In genomic region chr21:7952648-7953047, GRCh38 we compare ENCODE assay signal across 18 cellular contexts.
DNase-seq lines count a peak whose midpoint lies in the region; ATAC-seq, FAIRE-seq and TF ChIP-seq lines count a peak whose summit lies in the region.
"Had no signal": no experiment of that assay in that cellular context is flagged by ENCODE, and none has a peak within 500 bp of the region (broad histone marks: within the 10 kb centered on the region; RNA-seq: fewer than 3 reads in every experiment).

No MANE protein-coding gene starts in this region.

- TF ChIP-seq RAD21 in HepG2 (CRISPR knock-in tag; IDR thresholded peaks at IDR 0.05): no peak
- TF ChIP-seq RAD21 in IMR-90 (IDR thresholded peaks at IDR 0.05; ENCODE audit: low read length): no peak
- TF ChIP-seq RAD21 in liver (IDR thresholded peaks at IDR 0.05): no peak

- TF ChIP-seq CTCF in HepG2 (CRISPR knock-in tag; IDR thresholded peaks at IDR 0.05): no peak
- TF ChIP-seq CTCF in right lobe of liver (IDR thresholded peaks at IDR 0.05): no peak
- no peak for TF ChIP-seq CTCF in IMR-90 (conservative IDR thresholded peaks at IDR 0.05; ENCODE audit: low read depth, low read length)
- TF ChIP-seq CTCF in liver (IDR thresholded peaks at IDR 0.05; ENCODE audit: low read depth, low read length, missing input control): no peak
- no peak for TF ChIP-seq CTCF in esophagus muscularis mucosa (IDR thresholded peaks at IDR 0.05)

- in situ Hi-C loops in HepG2 (cut with HindIII; ENCODE audit: extremely low pct_ligation_motif_present, low pct_unique_long_range_greater_than_20kb): no loop called here
- in situ Hi-C loops in IMR-90 (cut with MboI; ENCODE audit: low sequenced_read_pairs): no loop called here

- H2AFZ ChIP-seq in HepG2 (ENCODE audit: low read length): no peak overlapping the region
- H2AFZ ChIP-seq in IMR-90 (replicated peaks; ENCODE audit: low read length, poor library complexity): no peak overlapping the region

- H3K4me3 ChIP-seq in HepG2 (replicated peaks in 1 of 3; ENCODE audit: insufficient read depth in 1 of 3, low read depth in 2 of 3, low read length in 3 of 3) (no peak overlapping the region), right lobe of liver (no peak overlapping the region), IMR-90 (ENCODE audit: insufficient read depth, low read depth, low read length) (no peak overlapping the region), liver (ENCODE audit: low read depth in 1 of 3, low read length in 3 of 3) (peak overlapping the region in 2 of 3 donors; percentile 8 to 46), esophagus muscularis mucosa (no peak overlapping the region)
- H3K4me3 ChIP-seq: A549, HAP-1 had no signal

- WGBS in HepG2 (ENCODE audit: low lambda C conversion rate): 9% methylated on average over 12 of the region's 12 CpGs
- WGBS in right lobe of liver (ENCODE audit: insufficient coverage, low coverage, low lambda C conversion rate, missing lambda C conversion rate): 46% methylated on average over 12 of the region's 12 CpGs
- 34 to 100% methylated on average over 8 to 12 of the region's 12 CpGs for WGBS in IMR-90 (ENCODE audit: extremely low coverage in 2 of 2, insufficient read length in 1 of 2), 2 experiments
- 60% methylated on average over 12 of the region's 12 CpGs for WGBS in liver
- 63% methylated on average over 12 of the region's 12 CpGs for WGBS in esophagus muscularis mucosa

- H3K9me1 ChIP-seq in IMR-90 (ENCODE audit: insufficient read depth, low read length): no peaks in the 10 kb centered on the region

- H3K36me3 ChIP-seq in HepG2 (replicated peaks in 1 of 2; ENCODE audit: control insufficient read depth in 1 of 2, insufficient read depth in 2 of 2, low read length in 2 of 2) (no peaks in the 10 kb centered on the region), right lobe of liver (no peaks in the 10 kb centered on the region), IMR-90 (ENCODE audit: control insufficient read depth, insufficient read depth, low read length) (no peaks in the 10 kb centered on the region), liver (ENCODE audit: control insufficient read depth in 4 of 4, insufficient read depth in 3 of 4, low read depth in 1 of 4, low read length in 3 of 4) (no peaks in the 10 kb centered on the region), esophagus muscularis mucosa (no peaks in the 10 kb centered on the region)
- H3K36me3 ChIP-seq: HAP-1 had no signal

- no peak overlapping the region for H3K23ac ChIP-seq in IMR-90 (ENCODE audit: low read depth, low read length)

- BruUV-seq in HepG2 (replicated peaks; lab: Mats Ljungman, UMichigan) (no TSS peak), IMR-90 (replicated peaks; lab: Mats Ljungman, UMichigan) (no TSS peak)

- CTCF ChIA-PET in HepG2 (lab: Yijun Ruan, JAX; ENCODE audit: low intra/inter-chr PET ratio, low total read pairs): no interaction called here
- CTCF ChIA-PET in IMR-90 (lab: Yijun Ruan, JAX): no interaction called here

- H4K20me1 ChIP-seq in HepG2 (ENCODE audit: insufficient read depth, low read length) (no peaks in the 10 kb centered on the region), IMR-90 (ENCODE audit: insufficient read depth, low read length) (no peaks in the 10 kb centered on the region)

- dilution Hi-C loops in IMR-90 (cut with HindIII; ENCODE audit: low sequenced_read_pairs, unreplicated experiment): no loop called here

- no peak overlapping the region for H2BK20ac ChIP-seq in IMR-90 (ENCODE audit: low read depth, low read length)

- H2BK15ac ChIP-seq in IMR-90 (ENCODE audit: low read depth, low read length): no peak overlapping the region

- H3K18ac ChIP-seq in IMR-90 (ENCODE audit: low read depth, low read length): no peak overlapping the region

- intact Hi-C loops in HepG2 (cut with micrococcal nuclease; ENCODE audit: unreplicated experiment) (no loop called here), right lobe of liver (cut with DNase I) (no loop called here), IMR-90 (cut with micrococcal nuclease) (no loop called here), esophagus muscularis mucosa (cut with DNase I) (no loop called here)

- no peak for FAIRE-seq in HepG2 (lab: Jason Lieb, UNC)
- FAIRE-seq: A549, GM19239 had no signal

- no peak overlapping the region for H3K27ac ChIP-seq in HepG2 (ENCODE audit: extremely low read length, insufficient read depth, low read length)
- H3K27ac ChIP-seq in right lobe of liver: no peak overlapping the region
- no peak overlapping the region for H3K27ac ChIP-seq in IMR-90 (ENCODE audit: insufficient read depth, low read length)
- no peak overlapping the region for H3K27ac ChIP-seq in liver (ENCODE audit: low read depth in 1 of 2, low read length in 2 of 2)
- H3K27ac ChIP-seq in esophagus muscularis mucosa (replicated peaks in 1 of 4): no peak overlapping the region
- H3K27ac ChIP-seq: 22Rv1, A549 had no signal

- TF ChIP-seq EP300 in HepG2 (IDR thresholded peaks at IDR 0.05; ENCODE audit: low read depth in 2 of 2, low read length in 2 of 2): no peak
- TF ChIP-seq EP300 in HepG2 (CRISPR knock-in tag; IDR thresholded peaks at IDR 0.05; ENCODE audit: borderline replicate concordance): no peak
- TF ChIP-seq EP300 in esophagus muscularis mucosa (IDR thresholded peaks at IDR 0.05): no peak

- no peak overlapping the region for H4K91ac ChIP-seq in IMR-90 (ENCODE audit: insufficient read depth, low read depth, low read length)

- no peak overlapping the region for H3K14ac ChIP-seq in IMR-90 (replicated peaks; ENCODE audit: low read depth, low read length)

- H3K9me3 ChIP-seq in HepG2 (ENCODE audit: low read length) (no peaks in the 10 kb centered on the region), right lobe of liver (peaks cover 4 to 70% (median 4%) of the 10 kb centered on the region in 4 donors), IMR-90 (ENCODE audit: control insufficient read depth, insufficient read depth, low read length) (peaks cover 76% of the 10 kb centered on the region), liver (ENCODE audit: control insufficient read depth in 4 of 4, low read length in 3 of 4) (peaks cover 66 to 92% (median 87%) of the 10 kb centered on the region in 4 donors), esophagus muscularis mucosa (peaks cover 0 to 98% (median 93%) of the 10 kb centered on the region in 4 donors)

- no peak overlapping the region for H3K56ac ChIP-seq in IMR-90 (ENCODE audit: extremely low read depth, insufficient read depth, low read length)

- no peak for TF ChIP-seq POLR2A in HepG2 (IDR thresholded peaks at IDR 0.05; ENCODE audit: insufficient read depth in 1 of 2, low read depth in 2 of 2, low read length in 2 of 2)
- TF ChIP-seq POLR2A in right lobe of liver (IDR thresholded peaks at IDR 0.05): no peak
- no peak for TF ChIP-seq POLR2A in IMR-90 (IDR thresholded peaks at IDR 0.05; ENCODE audit: low read depth, low read length)
- no peak for TF ChIP-seq POLR2A in esophagus muscularis mucosa (IDR thresholded peaks at IDR 0.05; ENCODE audit: low read depth)

- no peak for ATAC-seq in HepG2
- no peak for ATAC-seq in right lobe of liver
- ATAC-seq in IMR-90 (ENCODE audit: low read depth): no peak
- ATAC-seq in HG03280 (IDR thresholded peaks at IDR 0.05; ENCODE audit: unreplicated experiment): no peak
- ATAC-seq: A549 had no signal

- no peak overlapping the region for H4K5ac ChIP-seq in IMR-90 (ENCODE audit: low read depth, low read length)

- H4K8ac ChIP-seq in IMR-90 (ENCODE audit: low read depth in 2 of 2, low read length in 2 of 2): no peak overlapping the region

- H3K27me3 ChIP-seq in HepG2 (ENCODE audit: control insufficient read depth in 1 of 2, insufficient read depth in 2 of 2, low read length in 2 of 2) (no peaks in the 10 kb centered on the region), right lobe of liver (no peaks in the 10 kb centered on the region), IMR-90 (ENCODE audit: control insufficient read depth, insufficient read depth, low read length) (no peaks in the 10 kb centered on the region), liver (ENCODE audit: control insufficient read depth in 4 of 4, insufficient read depth in 4 of 4, low read length in 3 of 4) (no peaks in the 10 kb centered on the region), esophagus muscularis mucosa (no peaks in the 10 kb centered on the region)

- H3K9ac ChIP-seq in HepG2 (ENCODE audit: insufficient read depth, low read depth, low read length) (no peak overlapping the region), IMR-90 (ENCODE audit: low read depth, low read length) (no peak overlapping the region), liver (ENCODE audit: low read depth in 1 of 2, low read length in 2 of 2) (no peak overlapping the region)

- H3K4ac ChIP-seq in IMR-90 (ENCODE audit: low read depth, low read length): no peak overlapping the region

- DNase-seq in HepG2 (ENCODE audit: low spot score) (no peak), right lobe of liver (no peak), IMR-90 (no peak), HT-29 (ENCODE audit: low spot score) (no peak), NCI-H1092 (lab: John Stamatoyannopoulos, UW) (no peak), esophagus muscularis mucosa (ENCODE audit: extremely low spot score) (no peak)
- DNase-seq: AML-193; CD4-positive, alpha-beta memory T cell; DMS153; DMS79; GDM1; KG1 had no signal

- peak overlapping the region; percentile 23 for H2BK5ac ChIP-seq in IMR-90 (ENCODE audit: low read depth, low read length, poor library complexity, severe bottlenecking)

- POLR2A ChIA-PET in HepG2 (lab: Yijun Ruan, JAX): no interaction called here
- POLR2A ChIA-PET in IMR-90 (lab: Charles Lee; ENCODE audit: unreplicated experiment): no interaction called here

- H3K79me1 ChIP-seq in IMR-90 (ENCODE audit: low read depth in 1 of 2, low read length in 2 of 2): no peaks in the 10 kb centered on the region

- H3K79me2 ChIP-seq in HepG2 (ENCODE audit: insufficient read depth, low read length): no peaks in the 10 kb centered on the region

- no peaks in the 10 kb centered on the region for H3K4me1 ChIP-seq in HepG2 (ENCODE audit: insufficient read depth, low read length)
- H3K4me1 ChIP-seq in right lobe of liver: no peaks in the 10 kb centered on the region
- no peaks in the 10 kb centered on the region for H3K4me1 ChIP-seq in IMR-90 (ENCODE audit: control insufficient read depth, insufficient read depth, low read length)
- H3K4me1 ChIP-seq in liver (ENCODE audit: control insufficient read depth in 4 of 4, insufficient read depth in 4 of 4, low read length in 3 of 4): no peaks in the 10 kb centered on the region
- H3K4me1 ChIP-seq in esophagus muscularis mucosa: no peaks in the 10 kb centered on the region
- H3K4me1 ChIP-seq: A549, HAP-1 had no signal

- no peak overlapping the region for H2AK9ac ChIP-seq in IMR-90 (replicated peaks; ENCODE audit: low read depth, low read length, poor library complexity)

- H3K4me2 ChIP-seq in HepG2 (ENCODE audit: low read depth, low read length) (no peak overlapping the region), IMR-90 (ENCODE audit: low read depth, low read length) (no peak overlapping the region)
- H3K4me2 ChIP-seq: A549 had no signal

- H2BK120ac ChIP-seq in IMR-90 (ENCODE audit: low read depth, low read length): no peak overlapping the region

- H2AK5ac ChIP-seq in IMR-90 (ENCODE audit: low read depth, low read length): no peak overlapping the region

TF ChIP-seq in HepG2, 621 proteins besides CTCF, POLR2A, EP300 and RAD21 (continues in another document):
- peak; percentile 61 for TF ChIP-seq ATM (IDR thresholded peaks at IDR 0.05; ENCODE audit: borderline replicate concordance)

TF ChIP-seq in IMR-90, 13 proteins besides CTCF, POLR2A, EP300 and RAD21 (continues in another document):
- no peak for TF ChIP-seq RCOR1 (IDR thresholded peaks at IDR 0.05; ENCODE audit: insufficient replicate concordance, low read length)

TF ChIP-seq in liver, 16 proteins besides CTCF, POLR2A, EP300 and RAD21 (continues in another document):
- TF ChIP-seq NR2F2 (IDR thresholded peaks at IDR 0.05): no peak

Comparison
In these comparisons a context has a peak if more than half of its experiments do, and no peak if none do; other contexts are left out.
1. H3K4me3 ChIP-seq: peak in liver (2 of 3); none in HepG2 (0 of 3), right lobe of liver (0 of 3), IMR-90 (single experiment) and esophagus muscularis mucosa (0 of 4).